1 cellular context compared by ENCODE assay signal in genomic region chr17:48998557-48999440, GRCh38.
A peak's percentile ranks its signal among the peaks of the same experiment; 100 is the strongest.
TF ChIP-seq lines count a peak whose summit lies in the region.

No MANE protein-coding gene starts in this region.

TF ChIP-seq in K562, 482 proteins besides CTCF, POLR2A, EP300 and RAD21 (continues in another document):
- TF ChIP-seq ETV1 (tag; conservative IDR thresholded peaks at IDR 0.05; ENCODE audit: low read depth), result peak; percentile 95
- TF ChIP-seq NRF1 (conservative IDR thresholded peaks at IDR 0.05 in 1 of 2, IDR thresholded peaks at IDR 0.05 in 1 of 2), result no peak
- TF ChIP-seq MCM7 (IDR thresholded peaks at IDR 0.05), result no peak
- no peak for TF ChIP-seq SP2 (IDR thresholded peaks at IDR 0.05; ENCODE audit: extremely low read depth, low read depth, low read length, poor library complexity, severe bottlenecking)
- no peak for TF ChIP-seq KHSRP (IDR thresholded peaks at IDR 0.05)
- no peak for TF ChIP-seq ZNF263 (CRISPR knock-in tag; IDR thresholded peaks at IDR 0.05; ENCODE audit: borderline replicate concordance)
- no peak for TF ChIP-seq MLX (CRISPR knock-in tag; conservative IDR thresholded peaks at IDR 0.05)
- no peak for TF ChIP-seq NFIX (CRISPR knock-in tag; IDR thresholded peaks at IDR 0.05; ENCODE audit: low read depth)
- no peak for TF ChIP-seq MITF (IDR thresholded peaks at IDR 0.05)
- TF ChIP-seq MAFF (IDR thresholded peaks at IDR 0.05; ENCODE audit: low read length), result no peak
- peak; percentile 38 for TF ChIP-seq TAF9B (IDR thresholded peaks at IDR 0.05; ENCODE audit: partially characterized antibody)
- TF ChIP-seq PHF21A (IDR thresholded peaks at IDR 0.05; ENCODE audit: borderline replicate concordance, low read depth), result no peak
- no peak for TF ChIP-seq HNRNPL (IDR thresholded peaks at IDR 0.05; ENCODE audit: low read depth, low read length)
- TF ChIP-seq MAFK (IDR thresholded peaks at IDR 0.05; ENCODE audit: low read length), result no peak
- no peak for TF ChIP-seq ARID3A (IDR thresholded peaks at IDR 0.05; ENCODE audit: borderline replicate concordance, low read depth, low read length)
- no peak for TF ChIP-seq JUND (IDR thresholded peaks at IDR 0.05; ENCODE audit: borderline replicate concordance, low read depth, low read length)
- no peak for TF ChIP-seq JUND (tag; IDR thresholded peaks at IDR 0.05; ENCODE audit: borderline replicate concordance, low read depth, low read length)
- peak; percentile 4 for TF ChIP-seq RBBP5 (IDR thresholded peaks at IDR 0.05; ENCODE audit: borderline replicate concordance, insufficient read depth, low read length, poor library complexity, severe bottlenecking)
- TF ChIP-seq MAX (CRISPR knock-in tag; IDR thresholded peaks at IDR 0.05), result no peak
- no peak for TF ChIP-seq FOXA1 (IDR thresholded peaks at IDR 0.05; ENCODE audit: borderline replicate concordance)
- TF ChIP-seq ZNF197 (CRISPR knock-in tag; IDR thresholded peaks at IDR 0.05; ENCODE audit: low read depth), result no peak
- TF ChIP-seq HMBOX1 (IDR thresholded peaks at IDR 0.05), result no peak
- no peak for TF ChIP-seq HBP1 (CRISPR knock-in tag; IDR thresholded peaks at IDR 0.05)
- 0 out of 2 replicates have a peak, but pooled peaks have one; percentile 52 for TF ChIP-seq ETS1 (conservative IDR thresholded peaks at IDR 0.05; ENCODE audit: control insufficient read depth, low read depth, low read length)
- TF ChIP-seq ZNF766 (CRISPR knock-in tag; conservative IDR thresholded peaks at IDR 0.05), result 0 out of 2 replicates have a peak, but pooled peaks have one; percentile 22
- TF ChIP-seq ZNF311 (CRISPR knock-in tag; IDR thresholded peaks at IDR 0.05), result no peak
- no peak for TF ChIP-seq ZNF212 (CRISPR knock-in tag; IDR thresholded peaks at IDR 0.05)
- no peak for TF ChIP-seq HIVEP1 (CRISPR knock-in tag; IDR thresholded peaks at IDR 0.05)
- TF ChIP-seq RBM15 (IDR thresholded peaks at IDR 0.05; ENCODE audit: insufficient read depth, low read length), result no peak
- no peak for TF ChIP-seq POLR2G (IDR thresholded peaks at IDR 0.05; ENCODE audit: low read depth, low read length)
- no peak for TF ChIP-seq ZNF589 (CRISPR knock-in tag; IDR thresholded peaks at IDR 0.05; ENCODE audit: low read depth)
- peak; percentile 60; the same call in 1 of the 2 replicates for TF ChIP-seq EP400 (IDR thresholded peaks at IDR 0.05)
- peak in 1 of 3 experiments; percentile 23 for TF ChIP-seq YY1 (IDR thresholded peaks at IDR 0.05; ENCODE audit: borderline replicate concordance in 1 of 3, control insufficient read depth in 1 of 3, extremely low read depth in 1 of 3, insufficient read depth in 3 of 3, insufficient read length in 1 of 3, insufficient replicate concordance in 2 of 3, low read depth in 1 of 3, low read length in 2 of 3)
- no peak for TF ChIP-seq RAD51 (IDR thresholded peaks at IDR 0.05; ENCODE audit: borderline replicate concordance, low read depth)
- no peak for TF ChIP-seq ZNF174 (CRISPR knock-in tag; IDR thresholded peaks at IDR 0.05)
- no peak for TF ChIP-seq ELF2 (CRISPR knock-in tag; IDR thresholded peaks at IDR 0.05)
- no peak for TF ChIP-seq ZFP1 (CRISPR knock-in tag; IDR thresholded peaks at IDR 0.05)
- TF ChIP-seq SLC30A9 (CRISPR knock-in tag; IDR thresholded peaks at IDR 0.05), result no peak
- no peak for TF ChIP-seq PATZ1 (CRISPR knock-in tag; IDR thresholded peaks at IDR 0.05; ENCODE audit: borderline replicate concordance)
- TF ChIP-seq MTA1 (IDR thresholded peaks at IDR 0.05; ENCODE audit: borderline replicate concordance), result 0 out of 2 replicates have a peak, but pooled peaks have one; percentile 26
- peak; percentile 74 for TF ChIP-seq CHD1 (IDR thresholded peaks at IDR 0.05; ENCODE audit: low read length)
- peak; percentile 48; the same call in 1 of the 2 replicates for TF ChIP-seq ZNF384 (IDR thresholded peaks at IDR 0.05; ENCODE audit: low read depth, low read length)
- TF ChIP-seq TAF1 (IDR thresholded peaks at IDR 0.05; ENCODE audit: control insufficient read depth, extremely low read depth, insufficient read depth, low read length, severe bottlenecking), result peak; percentile 47
- TF ChIP-seq LEF1 (IDR thresholded peaks at IDR 0.05), result no peak
- no peak for TF ChIP-seq SRSF9 (IDR thresholded peaks at IDR 0.05; ENCODE audit: borderline replicate concordance, low read depth, low read length)
- no peak for TF ChIP-seq ZC3H11A (IDR thresholded peaks at IDR 0.05; ENCODE audit: low read depth, low read length)
- TF ChIP-seq RUNX1 (IDR thresholded peaks at IDR 0.05; ENCODE audit: low read depth), result no peak
- no peak for TF ChIP-seq ZBTB1 (CRISPR knock-in tag; IDR thresholded peaks at IDR 0.05; ENCODE audit: borderline replicate concordance, low read depth)
- TF ChIP-seq ASH1L (IDR thresholded peaks at IDR 0.05; ENCODE audit: borderline replicate concordance, low read depth, partially characterized antibody), result no peak
- TF ChIP-seq ZNF277 (CRISPR knock-in tag; IDR thresholded peaks at IDR 0.05; ENCODE audit: borderline replicate concordance), result no peak
- no peak for TF ChIP-seq DIDO1 (tag; IDR thresholded peaks at IDR 0.05; ENCODE audit: low read depth)
- TF ChIP-seq ETV5 (CRISPR knock-in tag; IDR thresholded peaks at IDR 0.05; ENCODE audit: low read depth), result peak; percentile 91
- TF ChIP-seq ELF1 (tag; IDR thresholded peaks at IDR 0.05), result no peak
- TF ChIP-seq SMARCA4 (IDR thresholded peaks at IDR 0.05), result peak; percentile 48
- 0 out of 4 replicates have a peak, but pooled peaks of 1 of the 2 experiments have one; percentile 21 for TF ChIP-seq HDAC1 (IDR thresholded peaks at IDR 0.05)
- TF ChIP-seq PREB (CRISPR knock-in tag; IDR thresholded peaks at IDR 0.05), result no peak
- no peak for TF ChIP-seq THAP7 (CRISPR knock-in tag; IDR thresholded peaks at IDR 0.05)
- TF ChIP-seq HDAC2 (IDR thresholded peaks at IDR 0.05), result 0 out of 2 replicates have a peak, but pooled peaks have one; percentile 9
- no peak for TF ChIP-seq ESRRA (IDR thresholded peaks at IDR 0.05; ENCODE audit: borderline replicate concordance, low read depth)
- 0 out of 2 replicates have a peak, but pooled peaks have one; percentile 19 for TF ChIP-seq HCFC1 (IDR thresholded peaks at IDR 0.05; ENCODE audit: low read depth, low read length)
- TF ChIP-seq CEBPG (CRISPR knock-in tag; IDR thresholded peaks at IDR 0.05), result no peak
- peak; percentile 67 to 76 for TF ChIP-seq CEBPG (tag; conservative IDR thresholded peaks at IDR 0.05 in 1 of 2, IDR thresholded peaks at IDR 0.05 in 1 of 2)
- no peak for TF ChIP-seq CBFA2T2 (conservative IDR thresholded peaks at IDR 0.05)
